ENCODE assay signal across 1 cellular context in genomic region chr16:4846901-4847773, GRCh38.
TF ChIP-seq lines count a peak whose summit lies in the region.

TSS of gene GLYR1 (minus strand) at chr16:4847288. CDS start at chr16:4847265, 23 bp downstream.
A gene with protein sequence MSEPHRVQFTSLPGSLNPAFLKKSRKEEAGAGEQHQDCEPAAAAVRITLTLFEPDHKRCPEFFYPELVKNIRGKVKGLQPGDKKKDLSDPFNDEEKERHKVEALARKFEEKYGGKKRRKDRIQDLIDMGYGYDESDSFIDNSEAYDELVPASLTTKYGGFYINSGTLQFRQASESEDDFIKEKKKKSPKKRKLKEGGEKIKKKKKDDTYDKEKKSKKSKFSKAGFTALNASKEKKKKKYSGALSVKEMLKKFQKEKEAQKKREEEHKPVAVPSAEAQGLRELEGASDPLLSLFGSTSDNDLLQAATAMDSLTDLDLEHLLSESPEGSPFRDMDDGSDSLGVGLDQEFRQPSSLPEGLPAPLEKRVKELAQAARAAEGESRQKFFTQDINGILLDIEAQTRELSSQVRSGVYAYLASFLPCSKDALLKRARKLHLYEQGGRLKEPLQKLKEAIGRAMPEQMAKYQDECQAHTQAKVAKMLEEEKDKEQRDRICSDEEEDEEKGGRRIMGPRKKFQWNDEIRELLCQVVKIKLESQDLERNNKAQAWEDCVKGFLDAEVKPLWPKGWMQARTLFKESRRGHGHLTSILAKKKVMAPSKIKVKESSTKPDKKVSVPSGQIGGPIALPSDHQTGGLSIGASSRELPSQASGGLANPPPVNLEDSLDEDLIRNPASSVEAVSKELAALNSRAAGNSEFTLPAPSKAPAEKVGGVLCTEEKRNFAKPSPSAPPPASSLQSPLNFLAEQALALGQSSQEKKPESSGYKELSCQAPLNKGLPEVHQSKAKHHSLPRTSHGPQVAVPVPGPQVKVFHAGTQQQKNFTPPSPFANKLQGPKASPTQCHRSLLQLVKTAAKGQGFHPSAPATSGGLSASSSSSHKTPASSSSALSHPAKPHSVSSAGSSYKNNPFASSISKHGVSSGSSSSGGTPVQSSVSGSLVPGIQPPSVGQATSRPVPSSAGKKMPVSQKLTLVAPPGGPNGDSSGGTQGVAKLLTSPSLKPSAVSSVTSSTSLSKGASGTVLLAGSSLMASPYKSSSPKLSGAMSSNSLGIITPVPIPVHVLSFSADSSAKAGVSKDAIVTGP (N-terminal part only) (plus strand): TSS chr16:4847481. CDS start chr16:4852918, 5,437 bp downstream.

TF ChIP-seq in K562, 482 proteins besides CTCF, POLR2A, EP300 and RAD21 (continued from another document and continues in another):
- TF ChIP-seq MITF (IDR thresholded peaks at IDR 0.05) (peak; percentile 82), SAFB (IDR thresholded peaks at IDR 0.05; ENCODE audit: borderline replicate concordance, low read depth, low read length) (no peak), TOE1 (IDR thresholded peaks at IDR 0.05; ENCODE audit: borderline replicate concordance) (peak; percentile 98), TOE1 (CRISPR knock-in tag; IDR thresholded peaks at IDR 0.05; ENCODE audit: borderline replicate concordance, low read depth) (no peak), CBFA2T3 (IDR thresholded peaks at IDR 0.05) (no peak; the same call in 1 of the 2 replicates), DPF2 (IDR thresholded peaks at IDR 0.05) (no peak), FOXK2 (conservative IDR thresholded peaks at IDR 0.05 in 1 of 2, IDR thresholded peaks at IDR 0.05 in 1 of 2; ENCODE audit: low read depth in 2 of 2) (peak in 1 of 2 experiments; percentile 79; a peak in 3 of 4 replicates), YY1 (IDR thresholded peaks at IDR 0.05; ENCODE audit: borderline replicate concordance in 1 of 3, control insufficient read depth in 1 of 3, extremely low read depth in 1 of 3, insufficient read depth in 3 of 3, insufficient read length in 1 of 3, insufficient replicate concordance in 2 of 3, low read depth in 1 of 3, low read length in 2 of 3) (peak; percentile 83 to 97 (median 92)), TCF7 (IDR thresholded peaks at IDR 0.05; ENCODE audit: borderline replicate concordance) (peak; percentile 55; the same call in 1 of the 2 replicates), JUNB (CRISPR knock-in tag; conservative IDR thresholded peaks at IDR 0.05) (peak; percentile 58; the same call in 1 of the 2 replicates), ZNF197 (CRISPR knock-in tag; IDR thresholded peaks at IDR 0.05; ENCODE audit: low read depth) (no peak), TAL1 (IDR thresholded peaks at IDR 0.05) (no peak), SMC3 (conservative IDR thresholded peaks at IDR 0.05; ENCODE audit: insufficient read depth, low read depth, low read length) (no peak), FOXJ2 (tag; IDR thresholded peaks at IDR 0.05) (no peak), ARID1B (IDR thresholded peaks at IDR 0.05) (no peak), ZBED1 (IDR thresholded peaks at IDR 0.05) (no peak), ZNF583 (CRISPR knock-in tag; IDR thresholded peaks at IDR 0.05) (no peak), RUNX1 (IDR thresholded peaks at IDR 0.05; ENCODE audit: low read depth) (no peak), ELF2 (CRISPR knock-in tag; IDR thresholded peaks at IDR 0.05) (0 out of 2 replicates have a peak, but pooled peaks have one; percentile 33), FOXP1 (CRISPR knock-in tag; IDR thresholded peaks at IDR 0.05) (peak; percentile 61; the same call in 1 of the 2 replicates), ATF1 (CRISPR knock-in tag; IDR thresholded peaks at IDR 0.05) (peak; percentile 81), ATF1 (tag; IDR thresholded peaks at IDR 0.05) (peak; percentile 99), FOS (IDR thresholded peaks at IDR 0.05; ENCODE audit: extremely low read depth, insufficient read length) (peak; percentile 88), ZBTB12 (CRISPR knock-in tag; IDR thresholded peaks at IDR 0.05) (peak; percentile 91), EHMT2 (IDR thresholded peaks at IDR 0.05) (no peak), DEAF1 (CRISPR knock-in tag; IDR thresholded peaks at IDR 0.05) (no peak), ATF7 (IDR thresholded peaks at IDR 0.05) (peak; percentile 98), SP1 (CRISPR knock-in tag; IDR thresholded peaks at IDR 0.05) (peak; percentile 65), SIN3A (IDR thresholded peaks at IDR 0.05; ENCODE audit: borderline replicate concordance in 2 of 2, control insufficient read depth in 1 of 2, low read depth in 2 of 2, low read length in 2 of 2) (peak in 1 of 2 experiments; percentile 31; a peak in 2 of 4 replicates), GATAD2A (IDR thresholded peaks at IDR 0.05) (no peak), CBX3 (IDR thresholded peaks at IDR 0.05; ENCODE audit: borderline replicate concordance in 1 of 2, low read length in 2 of 2) (no peak), FIP1L1 (IDR thresholded peaks at IDR 0.05; ENCODE audit: low read depth, low read length, poor library complexity, severe bottlenecking) (peak; percentile 28), HCFC1 (IDR thresholded peaks at IDR 0.05; ENCODE audit: low read depth, low read length) (peak; percentile 70), TRIM24 (IDR thresholded peaks at IDR 0.05) (no peak), TRIM28 (IDR thresholded peaks at IDR 0.05) (no peak), ETV5 (CRISPR knock-in tag; IDR thresholded peaks at IDR 0.05; ENCODE audit: low read depth) (no peak), YBX1 (IDR thresholded peaks at IDR 0.05) (no peak), CXXC5 (CRISPR knock-in tag; IDR thresholded peaks at IDR 0.05) (peak; percentile 94), CCNT2 (IDR thresholded peaks at IDR 0.05; ENCODE audit: borderline replicate concordance, extremely low read depth, insufficient read length, low read depth, low read length) (peak; percentile 72), ZNF431 (CRISPR knock-in tag; IDR thresholded peaks at IDR 0.05) (no peak), DMBX1 (CRISPR knock-in tag; IDR thresholded peaks at IDR 0.05; ENCODE audit: borderline replicate concordance) (no peak), HNRNPK (IDR thresholded peaks at IDR 0.05; ENCODE audit: low read depth, low read length, poor library complexity, severe bottlenecking) (no peak), ZNF639 (CRISPR knock-in tag; conservative IDR thresholded peaks at IDR 0.05 in 1 of 2, IDR thresholded peaks at IDR 0.05 in 1 of 2) (peak; percentile 35 to 99; a peak in 3 of 4 replicates), KAT8 (IDR thresholded peaks at IDR 0.05; ENCODE audit: low read depth) (no peak), CBFB (CRISPR knock-in tag; IDR thresholded peaks at IDR 0.05) (no peak), HDAC8 (tag; IDR thresholded peaks at IDR 0.05) (no peak), RBM25 (IDR thresholded peaks at IDR 0.05; ENCODE audit: low read depth, low read length, severe bottlenecking) (peak; percentile 100), ZNF707 (CRISPR knock-in tag; conservative IDR thresholded peaks at IDR 0.05) (no peak)
- TF ChIP-seq, protein P1, sequence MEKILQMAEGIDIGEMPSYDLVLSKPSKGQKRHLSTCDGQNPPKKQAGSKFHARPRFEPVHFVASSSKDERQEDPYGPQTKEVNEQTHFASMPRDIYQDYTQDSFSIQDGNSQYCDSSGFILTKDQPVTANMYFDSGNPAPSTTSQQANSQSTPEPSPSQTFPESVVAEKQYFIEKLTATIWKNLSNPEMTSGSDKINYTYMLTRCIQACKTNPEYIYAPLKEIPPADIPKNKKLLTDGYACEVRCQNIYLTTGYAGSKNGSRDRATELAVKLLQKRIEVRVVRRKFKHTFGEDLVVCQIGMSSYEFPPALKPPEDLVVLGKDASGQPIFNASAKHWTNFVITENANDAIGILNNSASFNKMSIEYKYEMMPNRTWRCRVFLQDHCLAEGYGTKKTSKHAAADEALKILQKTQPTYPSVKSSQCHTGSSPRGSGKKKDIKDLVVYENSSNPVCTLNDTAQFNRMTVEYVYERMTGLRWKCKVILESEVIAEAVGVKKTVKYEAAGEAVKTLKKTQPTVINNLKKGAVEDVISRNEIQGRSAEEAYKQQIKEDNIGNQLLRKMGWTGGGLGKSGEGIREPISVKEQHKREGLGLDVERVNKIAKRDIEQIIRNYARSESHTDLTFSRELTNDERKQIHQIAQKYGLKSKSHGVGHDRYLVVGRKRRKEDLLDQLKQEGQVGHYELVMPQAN (IDR thresholded peaks at IDR 0.05; ENCODE audit: borderline replicate concordance), result peak; percentile 72; the same call in 1 of the 2 replicates
- TF ChIP-seq, protein P2, sequence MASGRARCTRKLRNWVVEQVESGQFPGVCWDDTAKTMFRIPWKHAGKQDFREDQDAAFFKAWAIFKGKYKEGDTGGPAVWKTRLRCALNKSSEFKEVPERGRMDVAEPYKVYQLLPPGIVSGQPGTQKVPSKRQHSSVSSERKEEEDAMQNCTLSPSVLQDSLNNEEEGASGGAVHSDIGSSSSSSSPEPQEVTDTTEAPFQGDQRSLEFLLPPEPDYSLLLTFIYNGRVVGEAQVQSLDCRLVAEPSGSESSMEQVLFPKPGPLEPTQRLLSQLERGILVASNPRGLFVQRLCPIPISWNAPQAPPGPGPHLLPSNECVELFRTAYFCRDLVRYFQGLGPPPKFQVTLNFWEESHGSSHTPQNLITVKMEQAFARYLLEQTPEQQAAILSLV (tag; IDR thresholded peaks at IDR 0.05), result no peak
- TF ChIP-seq, protein P3, sequence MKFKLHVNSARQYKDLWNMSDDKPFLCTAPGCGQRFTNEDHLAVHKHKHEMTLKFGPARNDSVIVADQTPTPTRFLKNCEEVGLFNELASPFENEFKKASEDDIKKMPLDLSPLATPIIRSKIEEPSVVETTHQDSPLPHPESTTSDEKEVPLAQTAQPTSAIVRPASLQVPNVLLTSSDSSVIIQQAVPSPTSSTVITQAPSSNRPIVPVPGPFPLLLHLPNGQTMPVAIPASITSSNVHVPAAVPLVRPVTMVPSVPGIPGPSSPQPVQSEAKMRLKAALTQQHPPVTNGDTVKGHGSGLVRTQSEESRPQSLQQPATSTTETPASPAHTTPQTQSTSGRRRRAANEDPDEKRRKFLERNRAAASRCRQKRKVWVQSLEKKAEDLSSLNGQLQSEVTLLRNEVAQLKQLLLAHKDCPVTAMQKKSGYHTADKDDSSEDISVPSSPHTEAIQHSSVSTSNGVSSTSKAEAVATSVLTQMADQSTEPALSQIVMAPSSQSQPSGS (CRISPR knock-in tag; IDR thresholded peaks at IDR 0.05), result peak; percentile 72; the same call in 1 of the 2 replicates
